12 cellular contexts compared by ENCODE assay signal in genomic region chr7:90424720-90425119, GRCh38. TPM values are rescaled to one million over a fixed set of nuclear protein-coding genes. Genes with fewer than 3 reads are reported as not detected.
DNase-seq lines count a peak whose midpoint lies in the region; ATAC-seq lines count a peak whose summit lies in the region.
"Had no signal": no experiment of that assay in that cellular context is flagged by ENCODE, and none has a peak within 500 bp of the region (broad histone marks: within the 10 kb centered on the region; RNA-seq: fewer than 3 reads in every experiment).

No MANE protein-coding gene starts in this region.

- H3K9me3 Mint-ChIP-seq in activated T-cell treated with anti-CD3 and anti-CD28 coated beads, Interleukin-2, amount 50 U/mL, for 72 hours = no peaks in the 10 kb centered on the region

- DNase-seq in activated T-cell treated with anti-CD3 and anti-CD28 coated beads, Interleukin-2, amount 50 U/mL, for 72 hours = peak in 1 of 2 donors; percentile 8
- DNase-seq in activated T-cell treated with anti-CD3 and anti-CD28 coated beads for 4 hours (no peak), GOT3 (lab: John Stamatoyannopoulos, UW) (no peak), AG20443 (ENCODE audit: low spot score) (no peak)
- no peak for DNase-seq in stimulated activated naive CD8-positive, alpha-beta T cell treated with anti-CD3 and anti-CD28 coated beads, Interleukin-15, Interleukin-2, amounts not matched to agents 100 U/mL and 50 U/mL, for 24 hours
- DNase-seq: left colon had no signal

- ATAC-seq in activated T-cell treated with anti-CD3 and anti-CD28 coated beads, Interleukin-2, amount 50 U/mL, for 72 hours (replicated peaks in 1 of 2) = peak; percentile 89 to 93
- ATAC-seq in GM21717 (IDR thresholded peaks at IDR 0.05; ENCODE audit: unreplicated experiment) (peak; percentile 98), HG03196 (IDR thresholded peaks at IDR 0.05; ENCODE audit: unreplicated experiment) (peak; percentile 95), HG03097 (IDR thresholded peaks at IDR 0.05; ENCODE audit: low FRiP score, unreplicated experiment) (no peak)
- ATAC-seq in stimulated activated naive CD8-positive, alpha-beta T cell treated with anti-CD3 and anti-CD28 coated beads, Interleukin-15, Interleukin-2, amounts not matched to agents 100 U/mL and 50 U/mL, for 24 hours = peak; percentile 82
- ATAC-seq: HepG2 had no signal

- H3K4me1 Mint-ChIP-seq in activated T-cell treated with anti-CD3 and anti-CD28 coated beads, Interleukin-2, amount 50 U/mL, for 72 hours (ENCODE audit: low read depth) = peaks cover 21% of the 10 kb centered on the region

- peak overlapping the region; percentile 79 for H3K27ac Mint-ChIP-seq in activated T-cell treated with anti-CD3 and anti-CD28 coated beads, Interleukin-2, amount 50 U/mL, for 72 hours

- peak overlapping the region; percentile 62 to 76 for H3K4me3 Mint-ChIP-seq in activated T-cell treated with anti-CD3 and anti-CD28 coated beads, Interleukin-2, amount 50 U/mL, for 72 hours

- H3K36me3 Mint-ChIP-seq in activated T-cell treated with anti-CD3 and anti-CD28 coated beads, Interleukin-2, amount 50 U/mL, for 72 hours (ENCODE audit: insufficient read depth in 2 of 2) = no peaks in the 10 kb centered on the region

- peaks cover 8% of the 10 kb centered on the region for H3K27me3 Mint-ChIP-seq in activated T-cell treated with anti-CD3 and anti-CD28 coated beads, Interleukin-2, amount 50 U/mL, for 72 hours (ENCODE audit: low read depth)

RNA-seq across cellular contexts. Expression of gene CLDN12, which starts 21.5 kb away (rescaled TPM):
- 10 to 100 TPM in 1 of 2 donors, 1 to 10 TPM in 1; 5.5 to 11.2 TPM for total RNA-seq in activated T-cell treated with anti-CD3 and anti-CD28 coated beads, Interleukin-2, amount 50 U/mL, for 72 hours

RNA-seq across cellular contexts. Expression of gene PTTG1IP2, which starts 44.7 kb away (rescaled TPM):
- total RNA-seq in activated T-cell treated with anti-CD3 and anti-CD28 coated beads, Interleukin-2, amount 50 U/mL, for 72 hours = not detected
- total RNA-seq: breast epithelium, HepG2, left colon, SK-MEL-5 had no signal
